In genomic region chr12:1603621-1604020, GRCh38 we compare ENCODE assay signal across 18 cellular contexts.
"Had no signal": no experiment of that assay in that cellular context is flagged by ENCODE, and none has a peak within 500 bp of the region (broad histone marks: within the 10 kb centered on the region; RNA-seq: fewer than 3 reads in every experiment).

No MANE protein-coding gene starts in this region.

- H3K27me3 ChIP-seq: adrenal gland, esophagus muscularis mucosa, gastroesophageal sphincter, thyroid gland, vagina had no signal

- H3K4me3 Mint-ChIP-seq: activated CD8-positive, alpha-beta memory T cell treated with anti-CD3 and anti-CD28 coated beads, Interleukin-2, amount 10 ng/mL, durations not matched to agents 7 days and 5 days; activated T-cell treated with anti-CD3 and anti-CD28 coated beads, Interleukin-2, amount 50 U/mL, for 4 hours; stimulated activated memory B cell treated with anti-CD40 and anti-IgM and Interleukin-4, amounts not matched to agents 10 μg/mL and 1 μg/mL and 100 μg/mL, for 72 hours had no signal

- H3K9me3 Mint-ChIP-seq: activated naive CD4-positive, alpha-beta T cell treated with anti-CD3 and anti-CD28 coated beads, Interleukin-2, amount 50 U/mL, for 24 hours; activated T-cell treated with anti-CD3 and anti-CD28 coated beads, Interleukin-2, amount 50 U/mL, for 4 hours; stimulated activated memory B cell treated with anti-CD40 and anti-IgM and Interleukin-4, amounts not matched to agents 10 μg/mL and 1 μg/mL and 100 μg/mL, for 72 hours had no signal

- DNase-seq: activated CD4-positive, alpha-beta T cell treated with anti-CD3 and anti-CD28 coated beads, Interleukin-2, amount 50 U/mL, for 48 hours; activated CD8-positive, alpha-beta memory T cell treated with anti-CD3 and anti-CD28 coated beads, Interleukin-2, amount 10 ng/mL, durations not matched to agents 7 days and 5 days; activated effector memory CD4-positive, alpha-beta T cell treated with anti-CD3 and anti-CD28 coated beads, Interleukin-2, amount 50 U/mL, for 16 hours; activated T-cell treated with anti-CD3 and anti-CD28 coated beads, Interleukin-2, amount 50 U/mL, for 4 hours; adrenal gland; left colon; posterior cingulate gyrus; T-helper 9 cell; thyroid gland had no signal

- H3K36me3 ChIP-seq: adrenal gland, esophagus muscularis mucosa, gastroesophageal sphincter, thyroid gland, vagina had no signal

- H3K27me3 Mint-ChIP-seq: activated naive CD4-positive, alpha-beta T cell treated with anti-CD3 and anti-CD28 coated beads, Interleukin-2, amount 50 U/mL, for 24 hours; stimulated activated memory B cell treated with anti-CD40 and anti-IgM and Interleukin-4, amounts not matched to agents 10 μg/mL and 1 μg/mL and 100 μg/mL, for 72 hours had no signal

- H3K36me3 Mint-ChIP-seq: activated naive CD4-positive, alpha-beta T cell treated with anti-CD3 and anti-CD28 coated beads, Interleukin-2, amount 50 U/mL, for 24 hours; stimulated activated memory B cell treated with anti-CD40 and anti-IgM and Interleukin-4, amounts not matched to agents 10 μg/mL and 1 μg/mL and 100 μg/mL, for 72 hours had no signal

- H3K4me3 ChIP-seq: adrenal gland, esophagus muscularis mucosa, gastroesophageal sphincter, lung, thyroid gland, vagina had no signal

- ATAC-seq: activated CD8-positive, alpha-beta memory T cell treated with anti-CD3 and anti-CD28 coated beads, Interleukin-2, amount 10 ng/mL, durations not matched to agents 7 days and 5 days; activated T-cell treated with anti-CD3 and anti-CD28 coated beads, Interleukin-2, amount 50 U/mL, for 4 hours; gastroesophageal sphincter; left colon; stimulated activated memory B cell treated with anti-CD40 and anti-IgM and Interleukin-4, amounts not matched to agents 10 μg/mL and 1 μg/mL and 100 μg/mL, for 72 hours had no signal

- FAIRE-seq: colon, islet of Langerhans had no signal

- H3K9me3 ChIP-seq: adrenal gland, esophagus muscularis mucosa, gastroesophageal sphincter, thyroid gland, vagina had no signal

- H3K27ac ChIP-seq: adrenal gland, vagina, VCaP had no signal
